Comparison of ENCODE assay signal across 15 cellular contexts in genomic region chr4:684611-685010, GRCh38.
"Had no signal": no experiment of that assay in that cellular context is flagged by ENCODE, and none has a peak within 500 bp of the region (broad histone marks: within the 10 kb centered on the region; RNA-seq: fewer than 3 reads in every experiment).

No MANE protein-coding gene starts in this region.

- H3K4me3 Mint-ChIP-seq: activated CD4-positive, alpha-beta memory T cell treated with anti-CD3 and anti-CD28 coated beads for 36 hours; activated CD8-positive, alpha-beta memory T cell treated with anti-CD3 and anti-CD28 coated beads, Interleukin-2, amount 10 ng/mL, durations not matched to agents 7 days and 5 days; activated naive CD4-positive, alpha-beta T cell treated with anti-CD3 and anti-CD28 coated beads, Interleukin-2, amount 50 U/mL, for 24 hours; nephron progenitor cell had no signal

- H3K36me3 Mint-ChIP-seq: activated CD4-positive, alpha-beta memory T cell treated with anti-CD3 and anti-CD28 coated beads for 36 hours; activated CD8-positive, alpha-beta memory T cell treated with anti-CD3 and anti-CD28 coated beads, Interleukin-2, amount 10 ng/mL, durations not matched to agents 7 days and 5 days; activated naive CD4-positive, alpha-beta T cell treated with anti-CD3 and anti-CD28 coated beads, Interleukin-2, amount 50 U/mL, for 24 hours had no signal

- H3K27me3 ChIP-seq: testis, upper lobe of left lung had no signal

- H3K27me3 Mint-ChIP-seq: activated CD8-positive, alpha-beta memory T cell treated with anti-CD3 and anti-CD28 coated beads, Interleukin-2, amount 10 ng/mL, durations not matched to agents 7 days and 5 days; activated naive CD4-positive, alpha-beta T cell treated with anti-CD3 and anti-CD28 coated beads, Interleukin-2, amount 50 U/mL, for 24 hours; progenitor cell of endocrine pancreas had no signal

- H3K4me3 ChIP-seq: esophagus muscularis mucosa, smooth muscle cell, stomach, testis, upper lobe of left lung had no signal

- FAIRE-seq: colon had no signal

- H3K9me3 ChIP-seq: esophagus muscularis mucosa, stomach, testis, upper lobe of left lung had no signal

- H3K27ac ChIP-seq: esophagus muscularis mucosa, stomach, testis had no signal

- H3K27ac Mint-ChIP-seq: activated CD4-positive, alpha-beta memory T cell treated with anti-CD3 and anti-CD28 coated beads for 36 hours; activated CD8-positive, alpha-beta memory T cell treated with anti-CD3 and anti-CD28 coated beads, Interleukin-2, amount 10 ng/mL, durations not matched to agents 7 days and 5 days; activated naive CD4-positive, alpha-beta T cell treated with anti-CD3 and anti-CD28 coated beads, Interleukin-2, amount 50 U/mL, for 24 hours; progenitor cell of endocrine pancreas had no signal

- H3K9me3 Mint-ChIP-seq: activated CD4-positive, alpha-beta memory T cell treated with anti-CD3 and anti-CD28 coated beads for 36 hours; activated naive CD4-positive, alpha-beta T cell treated with anti-CD3 and anti-CD28 coated beads, Interleukin-2, amount 50 U/mL, for 24 hours; nephron progenitor cell had no signal

- H3K4me2 ChIP-seq: smooth muscle cell had no signal

- DNase-seq: activated CD4-positive, alpha-beta T cell treated with anti-CD3 and anti-CD28 coated beads for 1 hour; activated T-cell treated with anti-CD3 and anti-CD28 coated beads, Interleukin-2, amount 50 U/mL, for 1 hour; amniotic stem cell; T1000 had no signal

- ATAC-seq: activated CD8-positive, alpha-beta memory T cell treated with anti-CD3 and anti-CD28 coated beads, Interleukin-2, amount 10 ng/mL, durations not matched to agents 7 days and 5 days had no signal
